In genomic region chr3:196631655-196632032, GRCh38 we compare ENCODE assay signal across 1 cellular context.
TF ChIP-seq lines count a peak whose summit lies in the region.

No MANE protein-coding gene starts in this region.

TF ChIP-seq in GM12878, 131 proteins besides CTCF, POLR2A, EP300 and RAD21:
- TF ChIP-seq CBX3 (IDR thresholded peaks at IDR 0.05; ENCODE audit: borderline replicate concordance, low read depth) (no peak), BACH1 (IDR thresholded peaks at IDR 0.05; ENCODE audit: borderline replicate concordance) (no peak), ZNF622 (IDR thresholded peaks at IDR 0.05) (no peak), ZNF24 (IDR thresholded peaks at IDR 0.05) (no peak)
TF ChIP-seq in GM12878: peak in this region for 0.
